Comparison of ENCODE assay signal across 8 cellular contexts in genomic region chrX:74535211-74535621, GRCh38.
A peak's percentile ranks its signal among the peaks of the same experiment; 100 is the strongest.
DNase-seq lines count a peak whose midpoint lies in the region; ATAC-seq, FAIRE-seq and TF ChIP-seq lines count a peak whose summit lies in the region.

No MANE protein-coding gene starts in this region.

- dilution Hi-C loops in endothelial cell of umbilical vein (cut with MboI; ENCODE audit: extremely low pct_ligation_motif_present, low sequenced_read_pairs) = no loop called here

- FAIRE-seq in endothelial cell of umbilical vein (lab: Jason Lieb, UNC) (peak; percentile 96), urothelium cell line (lab: Jason Lieb, UNC) (no peak)

- H3K4me1 ChIP-seq in HUES64 (ENCODE audit: insufficient read depth, low read length) (peaks cover 10% of the 10 kb centered on the region), endothelial cell of umbilical vein (ENCODE audit: control insufficient read depth, extremely low read depth, insufficient read depth, low read length) (peaks cover 9% of the 10 kb centered on the region), mesenchymal stem cell (ENCODE audit: control insufficient read depth, insufficient read depth, low read depth, low read length) (peaks cover 1% of the 10 kb centered on the region)

- no peak overlapping the region for H2BK120ac ChIP-seq in mesenchymal stem cell (ENCODE audit: low read depth, low read length)

- H3K27me3 ChIP-seq in HUES64 (ENCODE audit: insufficient read depth, low read length) (no peaks in the 10 kb centered on the region), endothelial cell of umbilical vein (ENCODE audit: control insufficient read depth in 2 of 2, insufficient read depth in 2 of 2, low read length in 2 of 2) (no peaks in the 10 kb centered on the region), mesenchymal stem cell (ENCODE audit: control insufficient read depth in 1 of 2, insufficient read depth in 1 of 2, low read length in 2 of 2) (peaks cover 0 to 10% of the 10 kb centered on the region in 2 experiments)

- H3K18ac ChIP-seq in mesenchymal stem cell (ENCODE audit: low read depth in 1 of 2, low read length in 2 of 2) = no peak overlapping the region

- H3K79me1 ChIP-seq in mesenchymal stem cell (replicated peaks; ENCODE audit: low read length, poor library complexity, severe bottlenecking) = no peaks in the 10 kb centered on the region

- peaks cover 9% of the 10 kb centered on the region for H3K4me1 Mint-ChIP-seq in activated naive CD4-positive, alpha-beta T cell treated with anti-CD3 and anti-CD28 coated beads, Interleukin-2, amount 50 U/mL, for 24 hours

- ATAC-seq in SK-N-SH treated with all-trans-retinoic acid at 6 μM for 48 hours (peak; percentile 70), HG03469 (IDR thresholded peaks at IDR 0.05; ENCODE audit: unreplicated experiment) (no peak)

- CTCF ChIA-PET in endothelial cell of umbilical vein (lab: Charles Lee) = interaction anchor here (0.8 to 1.7 kb wide), 3 partner anchors 9 to 42 kb away, joined by 3 to 5 read pairs (median 4); no protein-coding TSS in a partner anchor

- 8% methylated on average over 7 of the region's 7 CpGs for WGBS in HUES64
- 0% methylated on average over 4 of the region's 7 CpGs for WGBS in mesenchymal stem cell

- peak; percentile 11 to 22 for TF ChIP-seq CTCF in endothelial cell of umbilical vein (IDR thresholded peaks at IDR 0.05; ENCODE audit: extremely low read depth in 1 of 2, insufficient read depth in 1 of 2, low read depth in 1 of 2, low read length in 2 of 2)

- no peak overlapping the region for H2AK5ac ChIP-seq in mesenchymal stem cell (ENCODE audit: low read length, severe bottlenecking)

- H3K36me3 ChIP-seq in HUES64 (ENCODE audit: insufficient read depth, low read length) (no peaks in the 10 kb centered on the region), endothelial cell of umbilical vein (ENCODE audit: control insufficient read depth in 2 of 2, extremely low read depth in 1 of 2, insufficient read depth in 2 of 2, low read length in 2 of 2) (no peaks in the 10 kb centered on the region), mesenchymal stem cell (ENCODE audit: control insufficient read depth in 1 of 2, insufficient read depth in 2 of 2, low read depth in 1 of 2, low read length in 2 of 2) (peaks cover 5 to 15% of the 10 kb centered on the region in 2 experiments)

- no peak overlapping the region for H3K4ac ChIP-seq in mesenchymal stem cell (ENCODE audit: low read depth in 1 of 2, low read length in 2 of 2)

- no peak overlapping the region for H2BK12ac ChIP-seq in mesenchymal stem cell (ENCODE audit: low read length in 2 of 2)

- H3K9ac ChIP-seq in HUES64 (ENCODE audit: low read depth, low read length) = no peak overlapping the region
- peak overlapping the region; percentile 39 for H3K9ac ChIP-seq in endothelial cell of umbilical vein (replicated peaks; ENCODE audit: extremely low read depth, insufficient read depth, low read length)
- peak overlapping the region; percentile 79 for H3K9ac ChIP-seq in mesenchymal stem cell (ENCODE audit: low read length)

- POLR2A ChIA-PET in endothelial cell of umbilical vein (lab: Charles Lee) = no interaction called here

- no peaks in the 10 kb centered on the region for H3K9me3 ChIP-seq in HUES64 (ENCODE audit: insufficient read depth, low read depth, low read length)
- no peaks in the 10 kb centered on the region for H3K9me3 ChIP-seq in endothelial cell of umbilical vein (replicated peaks; ENCODE audit: control insufficient read depth, insufficient read depth, low read length)
- H3K9me3 ChIP-seq in mesenchymal stem cell (ENCODE audit: control insufficient read depth, low read length) = no peaks in the 10 kb centered on the region

- DNase-seq in activated naive CD4-positive, alpha-beta T cell (lab: John Stamatoyannopoulos, UW) = no peak
- no peak for DNase-seq in endothelial cell of umbilical vein (ENCODE audit: low read depth, low spot score)
- peak; percentile 62 for DNase-seq in mesenchymal stem cell
- DNase-seq in urothelium cell line (ENCODE audit: low spot score) = peak; percentile 23

- peak overlapping the region; percentile 68 for H2AFZ ChIP-seq in endothelial cell of umbilical vein (ENCODE audit: low read depth, low read length)
- no peak overlapping the region for H2AFZ ChIP-seq in mesenchymal stem cell (ENCODE audit: low read depth, low read length)

- no peak for TF ChIP-seq POLR2A in endothelial cell of umbilical vein (IDR thresholded peaks at IDR 0.05; ENCODE audit: low read depth, low read length)

- H3K4me3 ChIP-seq in HUES64 (ENCODE audit: low read length) = peak overlapping the region; percentile 60
- H3K4me3 ChIP-seq in endothelial cell of umbilical vein (replicated peaks in 1 of 3; ENCODE audit: insufficient read depth in 1 of 3, low read depth in 1 of 3, low read length in 3 of 3) = peak overlapping the region in 2 of 3 experiments; percentile 26 to 46
- peak overlapping the region in 1 of 2 experiments; percentile 72 for H3K4me3 ChIP-seq in mesenchymal stem cell (ENCODE audit: insufficient read depth in 1 of 2, low read depth in 1 of 2, low read length in 2 of 2)

- H3K4me2 ChIP-seq in endothelial cell of umbilical vein (ENCODE audit: insufficient read depth, low read length) (peak overlapping the region; percentile 69), mesenchymal stem cell (ENCODE audit: low read length, poor library complexity, severe bottlenecking) (peak overlapping the region; percentile 84)

- H3K27me3 Mint-ChIP-seq in activated naive CD4-positive, alpha-beta T cell treated with anti-CD3 and anti-CD28 coated beads, Interleukin-2, amount 50 U/mL, for 24 hours = no peaks in the 10 kb centered on the region

- H3K79me2 ChIP-seq in endothelial cell of umbilical vein (ENCODE audit: control insufficient read depth, insufficient read depth, low read length) = no peaks in the 10 kb centered on the region

- no peaks in the 10 kb centered on the region for H3K9me1 ChIP-seq in endothelial cell of umbilical vein (replicated peaks; ENCODE audit: control insufficient read depth, extremely low read depth, insufficient read depth, low read length)

- no peak overlapping the region for H3K23ac ChIP-seq in mesenchymal stem cell (ENCODE audit: low read length in 2 of 2)

- no peaks in the 10 kb centered on the region for H3K9me3 Mint-ChIP-seq in activated naive CD4-positive, alpha-beta T cell treated with anti-CD3 and anti-CD28 coated beads, Interleukin-2, amount 50 U/mL, for 24 hours

- H4K8ac ChIP-seq in mesenchymal stem cell (ENCODE audit: low read length) = no peak overlapping the region

- H4K20me1 ChIP-seq in endothelial cell of umbilical vein (replicated peaks; ENCODE audit: control insufficient read depth, extremely low read depth, insufficient read depth, low read length) = no peaks in the 10 kb centered on the region

- H3K27ac ChIP-seq in HUES64 (ENCODE audit: low read depth, low read length) (no peak overlapping the region), endothelial cell of umbilical vein (ENCODE audit: insufficient read depth, low read depth, low read length) (peak overlapping the region; percentile 59), mesenchymal stem cell (ENCODE audit: low read length, poor library complexity, severe bottlenecking) (peak overlapping the region; percentile 73)

- TSS peak; percentile 55 for BruUV-seq in endothelial cell of umbilical vein (replicated peaks; lab: Mats Ljungman, UMichigan)

- H3K36me3 Mint-ChIP-seq in activated naive CD4-positive, alpha-beta T cell treated with anti-CD3 and anti-CD28 coated beads, Interleukin-2, amount 50 U/mL, for 24 hours = no peaks in the 10 kb centered on the region

- H2BK15ac ChIP-seq in mesenchymal stem cell (ENCODE audit: low read depth, poor library complexity, severe bottlenecking) = peak overlapping the region; percentile 28

- H2BK5ac ChIP-seq in mesenchymal stem cell (ENCODE audit: low read depth, low read length, poor library complexity, severe bottlenecking) = no peak overlapping the region

- H3K4me3 Mint-ChIP-seq in activated naive CD4-positive, alpha-beta T cell treated with anti-CD3 and anti-CD28 coated beads, Interleukin-2, amount 50 U/mL, for 24 hours = peak overlapping the region; percentile 80

- H3K14ac ChIP-seq in mesenchymal stem cell (ENCODE audit: low read length in 2 of 2) = no peak overlapping the region

- H4K91ac ChIP-seq in mesenchymal stem cell (ENCODE audit: low read length) = no peak overlapping the region

- intact Hi-C loops in endothelial cell of umbilical vein (cut with micrococcal nuclease) = loop anchor here (5.0 kb wide), 1 partner anchor 243 kb away; no protein-coding TSS in a partner anchor

- peak overlapping the region; percentile 35 for H3K27ac Mint-ChIP-seq in activated naive CD4-positive, alpha-beta T cell treated with anti-CD3 and anti-CD28 coated beads, Interleukin-2, amount 50 U/mL, for 24 hours

TF ChIP-seq in SK-N-SH treated with all-trans-retinoic acid at 6 μM for 48 hours, 23 proteins besides CTCF, POLR2A, EP300 and RAD21:
- TF ChIP-seq ZNF70 (CRISPR knock-in tag; IDR thresholded peaks at IDR 0.05) (peak; percentile 21; the same call in 1 of the 2 replicates), ZFP30 (CRISPR knock-in tag; IDR thresholded peaks at IDR 0.05) (no peak)

TF ChIP-seq in endothelial cell of umbilical vein, 7 proteins besides CTCF, POLR2A, EP300 and RAD21:
- TF ChIP-seq MYC (IDR thresholded peaks at IDR 0.05; ENCODE audit: low read depth, low read length) (no peak), MAX (IDR thresholded peaks at IDR 0.05; ENCODE audit: insufficient read depth, insufficient read length) (no peak), GATA2 (IDR thresholded peaks at IDR 0.05; ENCODE audit: insufficient read depth, insufficient read length, low read depth, low read length) (no peak), POLR2AphosphoS5 (IDR thresholded peaks at IDR 0.05; ENCODE audit: insufficient read depth, low read depth, low read length) (no peak)

Comparison
In these comparisons a context has a peak if more than half of its experiments do, and no peak if none do; other contexts are left out.
1. DNase-seq: peak in mesenchymal stem cell (single experiment) and urothelium cell line (single experiment); none in activated naive CD4-positive, alpha-beta T cell (0 of 4) and endothelial cell of umbilical vein (single experiment).